ENCODE assay signal across 15 cellular contexts in the genomic region with DNA sequence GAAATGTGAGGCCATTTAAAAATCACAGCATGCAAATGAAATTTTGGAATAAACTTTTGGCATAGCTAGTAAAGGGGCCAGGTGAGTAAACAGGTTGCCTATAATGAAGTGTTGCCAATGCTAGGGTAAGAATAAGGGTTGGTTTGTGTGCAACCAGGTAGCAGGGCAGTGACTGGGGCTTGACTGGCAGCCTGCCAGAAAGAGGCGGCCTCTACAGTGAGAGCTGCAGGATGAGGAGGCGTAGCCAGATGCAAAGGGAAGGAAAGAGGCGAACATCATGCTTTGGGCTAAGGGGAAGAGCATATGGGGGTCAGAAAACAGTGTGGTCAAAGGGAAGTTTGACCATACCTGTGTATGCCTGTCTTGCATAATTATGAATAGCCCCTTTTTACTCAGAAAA.
A peak's percentile ranks its signal among the peaks of the same experiment; 100 is the strongest.
DNase-seq lines count a peak whose midpoint lies in the region; ATAC-seq, FAIRE-seq and TF ChIP-seq lines count a peak whose summit lies in the region.
"Had no signal": no experiment of that assay in that cellular context is flagged by ENCODE, and none has a peak within 500 bp of the region (broad histone marks: within the 10 kb centered on the region; RNA-seq: fewer than 3 reads in every experiment).

No MANE protein-coding gene starts in this region.

- TF ChIP-seq CTCF in HepG2 (CRISPR knock-in tag; IDR thresholded peaks at IDR 0.05) = no peak

- TF ChIP-seq EP300 in Ishikawa (IDR thresholded peaks at IDR 0.05; ENCODE audit: borderline replicate concordance) (no peak), HepG2 (IDR thresholded peaks at IDR 0.05; ENCODE audit: low read depth in 2 of 2, low read length in 2 of 2) (no peak), HepG2 (CRISPR knock-in tag; IDR thresholded peaks at IDR 0.05; ENCODE audit: borderline replicate concordance) (no peak)

- no peak overlapping the region for H3K4me3 Mint-ChIP-seq in memory B cell
- H3K4me3 Mint-ChIP-seq: activated naive CD8-positive, alpha-beta T cell treated with anti-CD3 and anti-CD28 coated beads, Interleukin-2, amount 50 U/mL, for 24 hours; activated T-cell treated with anti-CD3 and anti-CD28 coated beads, Interleukin-2, amount 50 U/mL, for 4 hours; CD8-positive, alpha-beta T cell had no signal

- in situ Hi-C loops in HepG2 (cut with HindIII; ENCODE audit: extremely low pct_ligation_motif_present, low pct_unique_long_range_greater_than_20kb) = no loop called here

- TF ChIP-seq POLR2A in HepG2 (IDR thresholded peaks at IDR 0.05; ENCODE audit: insufficient read depth in 1 of 2, low read depth in 2 of 2, low read length in 2 of 2) = no peak

- peak; percentile 33 to 64 (median 34) for DNase-seq in NCI-H1417 (lab: John Stamatoyannopoulos, UW)
- no peak for DNase-seq in NCI-H1417 treated with DMSO at 0.1 percent for 48 hours (lab: John Stamatoyannopoulos, UW)
- DNase-seq in NCI-H774 (lab: John Stamatoyannopoulos, UW) = peak; percentile 80
- DNase-seq in memory B cell (ENCODE audit: low spot score in 2 of 2) = no peak
- no peak for DNase-seq in islet precursor cell
- no peak for DNase-seq in HepG2 (ENCODE audit: low spot score)
- DNase-seq: activated CD4-positive, CD25-positive, alpha-beta regulatory T cell treated with anti-CD3 and anti-CD28 coated beads, Interleukin-2, amount 50 U/mL, for 72 hours; activated naive CD8-positive, alpha-beta T cell treated with anti-CD3 and anti-CD28 coated beads, Interleukin-2, amount 50 U/mL, for 24 hours; activated T-cell treated with anti-CD3 and anti-CD28 coated beads, Interleukin-2, amount 50 U/mL, for 4 hours; CD8-positive, alpha-beta T cell; head of caudate nucleus had no signal

- intact Hi-C loops in HepG2 (cut with micrococcal nuclease; ENCODE audit: unreplicated experiment) = no loop called here

- H3K79me2 ChIP-seq in HepG2 (ENCODE audit: insufficient read depth, low read length) = no peaks in the 10 kb centered on the region

- H3K4me3 ChIP-seq in HepG2 (replicated peaks in 1 of 3; ENCODE audit: insufficient read depth in 1 of 3, low read depth in 2 of 3, low read length in 3 of 3) = no peak overlapping the region

- peaks cover 6% of the 10 kb centered on the region for H3K36me3 Mint-ChIP-seq in memory B cell
- H3K36me3 Mint-ChIP-seq: CD8-positive, alpha-beta T cell had no signal

- no peaks in the 10 kb centered on the region for H3K36me3 ChIP-seq in HepG2 (replicated peaks in 1 of 2; ENCODE audit: control insufficient read depth in 1 of 2, insufficient read depth in 2 of 2, low read length in 2 of 2)

- H3K9ac ChIP-seq in HepG2 (ENCODE audit: insufficient read depth, low read depth, low read length) = no peak overlapping the region

- no peaks in the 10 kb centered on the region for H4K20me1 ChIP-seq in HepG2 (ENCODE audit: insufficient read depth, low read length)

- peaks cover 10% of the 10 kb centered on the region for H3K4me1 Mint-ChIP-seq in memory B cell
- H3K4me1 Mint-ChIP-seq: activated naive CD8-positive, alpha-beta T cell treated with anti-CD3 and anti-CD28 coated beads, Interleukin-2, amount 50 U/mL, for 24 hours had no signal

- ATAC-seq in memory B cell (ENCODE audit: low read depth) (no peak), GM21390 (IDR thresholded peaks at IDR 0.05; ENCODE audit: unreplicated experiment) (no peak), HepG2 (no peak)
- ATAC-seq: activated naive CD8-positive, alpha-beta T cell treated with anti-CD3 and anti-CD28 coated beads, Interleukin-2, amount 50 U/mL, for 24 hours; activated T-cell treated with anti-CD3 and anti-CD28 coated beads, Interleukin-2, amount 50 U/mL, for 4 hours; CD8-positive, alpha-beta T cell; sciatic nerve had no signal

- FAIRE-seq in HepG2 (lab: Jason Lieb, UNC) = no peak

- H2AFZ ChIP-seq in HepG2 (ENCODE audit: low read length) = no peak overlapping the region

- H3K27ac ChIP-seq in HepG2 (ENCODE audit: extremely low read length, insufficient read depth, low read length) = no peak overlapping the region
- H3K27ac ChIP-seq: 22Rv1 had no signal

- H3K4me2 ChIP-seq in HepG2 (ENCODE audit: low read depth, low read length) = no peak overlapping the region

- peak overlapping the region; percentile 18 for H3K27ac Mint-ChIP-seq in memory B cell
- H3K27ac Mint-ChIP-seq: activated naive CD8-positive, alpha-beta T cell treated with anti-CD3 and anti-CD28 coated beads, Interleukin-2, amount 50 U/mL, for 24 hours; CD8-positive, alpha-beta T cell had no signal

- TF ChIP-seq RAD21 in Ishikawa (IDR thresholded peaks at IDR 0.05; ENCODE audit: low read depth) (no peak), HepG2 (CRISPR knock-in tag; IDR thresholded peaks at IDR 0.05) (no peak)

- BruUV-seq in HepG2 (replicated peaks; lab: Mats Ljungman, UMichigan) = no TSS peak

- no peaks in the 10 kb centered on the region for H3K4me1 ChIP-seq in HepG2 (ENCODE audit: insufficient read depth, low read length)

- CTCF ChIA-PET in HepG2 (lab: Yijun Ruan, JAX; ENCODE audit: low intra/inter-chr PET ratio, low total read pairs) = no interaction called here

- peaks cover 7% of the 10 kb centered on the region for H3K9me3 Mint-ChIP-seq in memory B cell
- H3K9me3 Mint-ChIP-seq: activated T-cell treated with anti-CD3 and anti-CD28 coated beads, Interleukin-2, amount 50 U/mL, for 4 hours; CD8-positive, alpha-beta T cell had no signal

- 20% methylated on average over 3 of the region's 3 CpGs for WGBS in HepG2 (ENCODE audit: low lambda C conversion rate)

- POLR2A ChIA-PET in HepG2 (lab: Yijun Ruan, JAX) = no interaction called here

- no peaks in the 10 kb centered on the region for H3K9me3 ChIP-seq in HepG2 (ENCODE audit: low read length)

- peaks cover 0 to 21% of the 10 kb centered on the region in 2 experiments; a peak in 3 of 5 replicates for H3K27me3 ChIP-seq in HepG2 (ENCODE audit: control insufficient read depth in 1 of 2, insufficient read depth in 2 of 2, low read length in 2 of 2)

- peaks cover 2% of the 10 kb centered on the region for H3K27me3 Mint-ChIP-seq in memory B cell

TF ChIP-seq in Ishikawa, 13 proteins besides CTCF, POLR2A, EP300 and RAD21 (continues in another document):
- TF ChIP-seq, protein P1, sequence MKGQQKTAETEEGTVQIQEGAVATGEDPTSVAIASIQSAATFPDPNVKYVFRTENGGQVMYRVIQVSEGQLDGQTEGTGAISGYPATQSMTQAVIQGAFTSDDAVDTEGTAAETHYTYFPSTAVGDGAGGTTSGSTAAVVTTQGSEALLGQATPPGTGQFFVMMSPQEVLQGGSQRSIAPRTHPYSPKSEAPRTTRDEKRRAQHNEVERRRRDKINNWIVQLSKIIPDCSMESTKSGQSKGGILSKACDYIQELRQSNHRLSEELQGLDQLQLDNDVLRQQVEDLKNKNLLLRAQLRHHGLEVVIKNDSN (IDR thresholded peaks at IDR 0.05) = no peak

TF ChIP-seq in HepG2, 621 proteins besides CTCF, POLR2A, EP300 and RAD21 (continues in another document):
- no peak for TF ChIP-seq MAZ (IDR thresholded peaks at IDR 0.05; ENCODE audit: borderline replicate concordance, low read depth, low read length)
- no peak for TF ChIP-seq MAZ (CRISPR knock-in tag; IDR thresholded peaks at IDR 0.05; ENCODE audit: low read depth)
- TF ChIP-seq, protein P2, sequence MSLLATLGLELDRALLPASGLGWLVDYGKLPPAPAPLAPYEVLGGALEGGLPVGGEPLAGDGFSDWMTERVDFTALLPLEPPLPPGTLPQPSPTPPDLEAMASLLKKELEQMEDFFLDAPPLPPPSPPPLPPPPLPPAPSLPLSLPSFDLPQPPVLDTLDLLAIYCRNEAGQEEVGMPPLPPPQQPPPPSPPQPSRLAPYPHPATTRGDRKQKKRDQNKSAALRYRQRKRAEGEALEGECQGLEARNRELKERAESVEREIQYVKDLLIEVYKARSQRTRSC (CRISPR knock-in tag; IDR thresholded peaks at IDR 0.05; ENCODE audit: low read depth) = no peak
- TF ChIP-seq, protein P3, sequence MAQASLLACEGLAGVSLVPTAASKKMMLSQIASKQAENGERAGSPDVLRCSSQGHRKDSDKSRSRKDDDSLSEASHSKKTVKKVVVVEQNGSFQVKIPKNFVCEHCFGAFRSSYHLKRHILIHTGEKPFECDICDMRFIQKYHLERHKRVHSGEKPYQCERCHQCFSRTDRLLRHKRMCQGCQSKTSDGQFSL (CRISPR knock-in tag; IDR thresholded peaks at IDR 0.05) = no peak
- TF ChIP-seq ERF (CRISPR knock-in tag; IDR thresholded peaks at IDR 0.05) = no peak
- TF ChIP-seq, protein P4, sequence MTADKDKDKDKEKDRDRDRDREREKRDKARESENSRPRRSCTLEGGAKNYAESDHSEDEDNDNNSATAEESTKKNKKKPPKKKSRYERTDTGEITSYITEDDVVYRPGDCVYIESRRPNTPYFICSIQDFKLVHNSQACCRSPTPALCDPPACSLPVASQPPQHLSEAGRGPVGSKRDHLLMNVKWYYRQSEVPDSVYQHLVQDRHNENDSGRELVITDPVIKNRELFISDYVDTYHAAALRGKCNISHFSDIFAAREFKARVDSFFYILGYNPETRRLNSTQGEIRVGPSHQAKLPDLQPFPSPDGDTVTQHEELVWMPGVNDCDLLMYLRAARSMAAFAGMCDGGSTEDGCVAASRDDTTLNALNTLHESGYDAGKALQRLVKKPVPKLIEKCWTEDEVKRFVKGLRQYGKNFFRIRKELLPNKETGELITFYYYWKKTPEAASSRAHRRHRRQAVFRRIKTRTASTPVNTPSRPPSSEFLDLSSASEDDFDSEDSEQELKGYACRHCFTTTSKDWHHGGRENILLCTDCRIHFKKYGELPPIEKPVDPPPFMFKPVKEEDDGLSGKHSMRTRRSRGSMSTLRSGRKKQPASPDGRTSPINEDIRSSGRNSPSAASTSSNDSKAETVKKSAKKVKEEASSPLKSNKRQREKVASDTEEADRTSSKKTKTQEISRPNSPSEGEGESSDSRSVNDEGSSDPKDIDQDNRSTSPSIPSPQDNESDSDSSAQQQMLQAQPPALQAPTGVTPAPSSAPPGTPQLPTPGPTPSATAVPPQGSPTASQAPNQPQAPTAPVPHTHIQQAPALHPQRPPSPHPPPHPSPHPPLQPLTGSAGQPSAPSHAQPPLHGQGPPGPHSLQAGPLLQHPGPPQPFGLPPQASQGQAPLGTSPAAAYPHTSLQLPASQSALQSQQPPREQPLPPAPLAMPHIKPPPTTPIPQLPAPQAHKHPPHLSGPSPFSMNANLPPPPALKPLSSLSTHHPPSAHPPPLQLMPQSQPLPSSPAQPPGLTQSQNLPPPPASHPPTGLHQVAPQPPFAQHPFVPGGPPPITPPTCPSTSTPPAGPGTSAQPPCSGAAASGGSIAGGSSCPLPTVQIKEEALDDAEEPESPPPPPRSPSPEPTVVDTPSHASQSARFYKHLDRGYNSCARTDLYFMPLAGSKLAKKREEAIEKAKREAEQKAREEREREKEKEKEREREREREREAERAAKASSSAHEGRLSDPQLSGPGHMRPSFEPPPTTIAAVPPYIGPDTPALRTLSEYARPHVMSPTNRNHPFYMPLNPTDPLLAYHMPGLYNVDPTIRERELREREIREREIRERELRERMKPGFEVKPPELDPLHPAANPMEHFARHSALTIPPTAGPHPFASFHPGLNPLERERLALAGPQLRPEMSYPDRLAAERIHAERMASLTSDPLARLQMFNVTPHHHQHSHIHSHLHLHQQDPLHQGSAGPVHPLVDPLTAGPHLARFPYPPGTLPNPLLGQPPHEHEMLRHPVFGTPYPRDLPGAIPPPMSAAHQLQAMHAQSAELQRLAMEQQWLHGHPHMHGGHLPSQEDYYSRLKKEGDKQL (CRISPR knock-in tag; IDR thresholded peaks at IDR 0.05; ENCODE audit: low read depth) = no peak

Comparison
In these comparisons a context has a peak if more than half of its experiments do, and no peak if none do; other contexts are left out.
1. DNase-seq: peak in NCI-H1417 (3 of 3) and NCI-H774 (single experiment); none in NCI-H1417 treated with DMSO at 0.1 percent for 48 hours (single experiment), memory B cell (0 of 2), islet precursor cell (single experiment) and HepG2 (single experiment).